ENCODE assay signal across 1 cellular context in the genomic region with DNA sequence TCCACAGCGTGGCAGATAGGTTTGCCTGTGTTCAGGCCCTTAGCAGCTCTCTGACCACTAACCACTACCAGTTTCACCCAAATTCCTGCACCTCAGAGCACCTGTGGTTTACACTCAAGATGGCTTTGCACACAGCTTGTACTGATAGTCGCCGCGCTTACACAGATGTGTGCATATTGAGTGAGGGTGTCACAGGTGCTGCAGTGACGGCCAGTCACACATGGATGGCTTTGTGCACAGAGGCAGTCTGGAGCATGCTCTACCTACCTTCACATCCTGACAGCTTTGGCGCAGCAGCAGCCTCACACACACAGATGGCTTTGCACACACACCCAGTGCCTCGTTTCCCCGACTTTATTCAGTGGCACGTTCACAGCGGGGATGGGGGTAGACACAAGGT.
TF ChIP-seq lines count a peak whose summit lies in the region.

No MANE protein-coding gene starts in this region.

TF ChIP-seq in IMR-90, 13 proteins besides CTCF, POLR2A, EP300 and RAD21:
- TF ChIP-seq RCOR1 (IDR thresholded peaks at IDR 0.05; ENCODE audit: insufficient replicate concordance, low read length) (no peak), MAFK (IDR thresholded peaks at IDR 0.05; ENCODE audit: low read depth, low read length) (no peak), NFE2L2 (IDR thresholded peaks at IDR 0.05; ENCODE audit: low read depth, low read length) (no peak), RFX5 (IDR thresholded peaks at IDR 0.05; ENCODE audit: low read depth, low read length) (no peak), CEBPB (IDR thresholded peaks at IDR 0.05; ENCODE audit: low read depth, low read length) (no peak), BHLHE40 (IDR thresholded peaks at IDR 0.05; ENCODE audit: low read depth, low read length) (no peak), CHD1 (IDR thresholded peaks at IDR 0.05; ENCODE audit: low read depth, low read length) (no peak), MXI1 (IDR thresholded peaks at IDR 0.05; ENCODE audit: borderline replicate concordance, low read depth, low read length) (no peak), MAZ (IDR thresholded peaks at IDR 0.05; ENCODE audit: borderline replicate concordance, low read depth, low read length) (no peak), FOS (IDR thresholded peaks at IDR 0.05; ENCODE audit: low read depth, low read length) (no peak), SMC3 (IDR thresholded peaks at IDR 0.05; ENCODE audit: low read depth, low read length) (no peak)
- TF ChIP-seq, protein P1, sequence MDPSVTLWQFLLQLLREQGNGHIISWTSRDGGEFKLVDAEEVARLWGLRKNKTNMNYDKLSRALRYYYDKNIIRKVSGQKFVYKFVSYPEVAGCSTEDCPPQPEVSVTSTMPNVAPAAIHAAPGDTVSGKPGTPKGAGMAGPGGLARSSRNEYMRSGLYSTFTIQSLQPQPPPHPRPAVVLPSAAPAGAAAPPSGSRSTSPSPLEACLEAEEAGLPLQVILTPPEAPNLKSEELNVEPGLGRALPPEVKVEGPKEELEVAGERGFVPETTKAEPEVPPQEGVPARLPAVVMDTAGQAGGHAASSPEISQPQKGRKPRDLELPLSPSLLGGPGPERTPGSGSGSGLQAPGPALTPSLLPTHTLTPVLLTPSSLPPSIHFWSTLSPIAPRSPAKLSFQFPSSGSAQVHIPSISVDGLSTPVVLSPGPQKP (IDR thresholded peaks at IDR 0.05; ENCODE audit: borderline replicate concordance, low read depth, low read length), result no peak
- TF ChIP-seq, protein P2, sequence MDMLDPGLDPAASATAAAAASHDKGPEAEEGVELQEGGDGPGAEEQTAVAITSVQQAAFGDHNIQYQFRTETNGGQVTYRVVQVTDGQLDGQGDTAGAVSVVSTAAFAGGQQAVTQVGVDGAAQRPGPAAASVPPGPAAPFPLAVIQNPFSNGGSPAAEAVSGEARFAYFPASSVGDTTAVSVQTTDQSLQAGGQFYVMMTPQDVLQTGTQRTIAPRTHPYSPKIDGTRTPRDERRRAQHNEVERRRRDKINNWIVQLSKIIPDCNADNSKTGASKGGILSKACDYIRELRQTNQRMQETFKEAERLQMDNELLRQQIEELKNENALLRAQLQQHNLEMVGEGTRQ (IDR thresholded peaks at IDR 0.05; ENCODE audit: low read depth, low read length), result no peak
